Comparison of ENCODE assay signal across 22 cellular contexts in the genomic region with DNA sequence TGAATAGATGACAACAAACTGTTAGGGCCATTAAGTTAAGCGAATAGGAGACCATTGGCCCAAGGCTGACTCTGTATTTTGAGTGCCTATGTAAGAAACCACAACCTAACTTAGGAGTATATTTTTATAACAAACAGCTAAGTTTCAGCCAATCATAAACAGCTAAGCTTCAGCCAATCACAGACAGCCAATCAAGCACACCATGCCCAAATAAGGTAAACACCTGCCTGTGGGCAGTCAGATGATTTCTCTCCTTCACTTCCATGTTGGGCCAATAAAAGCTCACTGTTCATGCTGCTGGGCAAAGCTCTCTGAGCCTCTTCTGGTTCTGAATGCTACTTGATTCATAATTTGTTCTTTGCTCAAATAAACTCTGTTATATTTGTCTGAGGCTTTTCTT.
DNase-seq lines count a peak whose midpoint lies in the region; ATAC-seq, FAIRE-seq and TF ChIP-seq lines count a peak whose summit lies in the region.
"Had no signal": no experiment of that assay in that cellular context is flagged by ENCODE, and none has a peak within 500 bp of the region (broad histone marks: within the 10 kb centered on the region; RNA-seq: fewer than 3 reads in every experiment).

No MANE protein-coding gene starts in this region.

- H3K79me2 ChIP-seq in HepG2 (ENCODE audit: insufficient read depth, low read length): no peaks in the 10 kb centered on the region
- H3K79me2 ChIP-seq in H1 (ENCODE audit: control insufficient read depth in 1 of 2, insufficient read depth in 2 of 2, low read length in 2 of 2): no peaks in the 10 kb centered on the region

- H3K23me2 ChIP-seq in H1 (ENCODE audit: low read depth, low read length): no peaks in the 10 kb centered on the region

- H3K27ac Mint-ChIP-seq in progenitor cell of endocrine pancreas: peak overlapping the region; percentile 34
- H3K27ac Mint-ChIP-seq: B cell; CD4-positive, CD25-positive, alpha-beta regulatory T cell; CD8-positive, alpha-beta T cell had no signal

- H4K20me1 ChIP-seq in HepG2 (ENCODE audit: insufficient read depth, low read length) (no peaks in the 10 kb centered on the region), H1 (replicated peaks in 1 of 2; ENCODE audit: control insufficient read depth in 1 of 2, insufficient read depth in 2 of 2, low read length in 2 of 2) (no peaks in the 10 kb centered on the region)
- H4K20me1 ChIP-seq: BLaER1 had no signal

- H3K27me3 Mint-ChIP-seq in progenitor cell of endocrine pancreas: no peaks in the 10 kb centered on the region

- ATAC-seq in HepG2 (no peak), right lobe of liver (no peak), HG02678 (IDR thresholded peaks at IDR 0.05; ENCODE audit: unreplicated experiment) (no peak)
- ATAC-seq: CD8-positive, alpha-beta T cell had no signal

- no peak overlapping the region for H3K4ac ChIP-seq in H1 (replicated peaks; ENCODE audit: insufficient read length, low read depth, low read length)

- H3K36me3 ChIP-seq in HepG2 (replicated peaks in 1 of 2; ENCODE audit: control insufficient read depth in 1 of 2, insufficient read depth in 2 of 2, low read length in 2 of 2): no peaks in the 10 kb centered on the region
- H3K36me3 ChIP-seq in right lobe of liver: no peaks in the 10 kb centered on the region
- no peaks in the 10 kb centered on the region for H3K36me3 ChIP-seq in H1 (ENCODE audit: control insufficient read depth in 2 of 4, insufficient read depth in 4 of 4, low read length in 3 of 4)
- no peaks in the 10 kb centered on the region for H3K36me3 ChIP-seq in colonic mucosa
- H3K36me3 ChIP-seq: BLaER1 had no signal

- in situ Hi-C loops in HepG2 (cut with HindIII; ENCODE audit: extremely low pct_ligation_motif_present, low pct_unique_long_range_greater_than_20kb): no loop called here

- no peak overlapping the region for H3K56ac ChIP-seq in H1 (replicated peaks; ENCODE audit: insufficient read length, low read depth, low read length)

- no peak overlapping the region for H2BK12ac ChIP-seq in H1 (ENCODE audit: low read depth, low read length)

- H2BK20ac ChIP-seq in H1 (ENCODE audit: low read length): no peak overlapping the region

- H3K9me3 Mint-ChIP-seq in progenitor cell of endocrine pancreas (ENCODE audit: low read depth): peaks cover 18% of the 10 kb centered on the region

- H3K4me2 ChIP-seq in HepG2 (ENCODE audit: low read depth, low read length) (no peak overlapping the region), H1 (ENCODE audit: insufficient read depth in 1 of 2, low read depth in 2 of 2, low read length in 2 of 2) (no peak overlapping the region)
- H3K4me2 ChIP-seq: BLaER1 had no signal

- H3K9me3 ChIP-seq in HepG2 (ENCODE audit: low read length): no peaks in the 10 kb centered on the region
- H3K9me3 ChIP-seq in right lobe of liver: no peaks in the 10 kb centered on the region
- 0 out of 4 replicates have a peak, but pooled peaks cover 0 to 5% of the 10 kb centered on the region in 2 experiments for H3K9me3 ChIP-seq in H1 (ENCODE audit: insufficient read depth in 2 of 2, low read depth in 1 of 2, low read length in 1 of 2)
- H3K9me3 ChIP-seq in colonic mucosa: no peaks in the 10 kb centered on the region
- H3K9me3 ChIP-seq: Caco-2 had no signal

- no peak overlapping the region for H2BK15ac ChIP-seq in H1 (ENCODE audit: low read length)

- no peak overlapping the region for H2BK5ac ChIP-seq in H1 (ENCODE audit: low read depth, low read length)

- TF ChIP-seq POLR2A in HepG2 (IDR thresholded peaks at IDR 0.05; ENCODE audit: insufficient read depth in 1 of 2, low read depth in 2 of 2, low read length in 2 of 2) (no peak), right lobe of liver (IDR thresholded peaks at IDR 0.05) (no peak), H1 (IDR thresholded peaks at IDR 0.05; ENCODE audit: control extremely low read depth in 1 of 2, low read depth in 2 of 2, low read length in 2 of 2) (no peak)

- H3K4me1 Mint-ChIP-seq in progenitor cell of endocrine pancreas (ENCODE audit: low read depth): peaks cover 18% of the 10 kb centered on the region
- H3K4me1 Mint-ChIP-seq: B cell had no signal

- H3K36me3 Mint-ChIP-seq in progenitor cell of endocrine pancreas (ENCODE audit: insufficient read depth): peaks cover 3% of the 10 kb centered on the region

- POLR2A ChIA-PET in HepG2 (lab: Yijun Ruan, JAX): no interaction called here
- POLR2A ChIA-PET in H1 (lab: Charles Lee; ENCODE audit: partially characterized antibody): no interaction called here

- WGBS in HepG2 (ENCODE audit: low lambda C conversion rate): 14% methylated on average over 1 of the region's 1 CpG
- WGBS in right lobe of liver (ENCODE audit: insufficient coverage, low coverage, low lambda C conversion rate, missing lambda C conversion rate): 57% methylated on average over 1 of the region's 1 CpG
- WGBS in H1 (ENCODE audit: extremely low coverage in 1 of 2, insufficient coverage in 1 of 2, insufficient read length in 1 of 2, insufficient replicate concordance in 2 of 2, low coverage in 1 of 2, low lambda C conversion rate in 2 of 2, missing lambda C conversion rate in 1 of 2), 2 experiments: 79% methylated on average over 1 of the region's 1 CpG; no CpG with 5 or more reads in 1 of the 2 experiments

- no peak overlapping the region for H4K5ac ChIP-seq in H1 (ENCODE audit: insufficient read length, low read depth, low read length)

- H2AFZ ChIP-seq in HepG2 (ENCODE audit: low read length) (no peak overlapping the region), H1 (ENCODE audit: low read length) (no peak overlapping the region)

- DNase-seq in HepG2 (ENCODE audit: low spot score) (no peak), right lobe of liver (no peak), SW480 (ENCODE audit: low spot score) (peak; percentile 43), H1 (ENCODE audit: low read depth in 1 of 2, low spot score in 2 of 2) (no peak), progenitor cell of endocrine pancreas (ENCODE audit: low spot score, unreplicated experiment) (no peak), NCI-H2107 (lab: John Stamatoyannopoulos, UW) (no peak), colonic mucosa (no peak)
- DNase-seq: Caco-2; CD4-positive, CD25-positive, alpha-beta regulatory T cell; CD8-positive, alpha-beta T cell; DMS153; DMS79 treated with DMSO at 0.1 percent for 48 hours; GF-D8; GOT3; H7; HCEC 1CT had no signal

- FAIRE-seq in HepG2 (lab: Jason Lieb, UNC) (no peak), H1 (lab: Jason Lieb, UNC) (no peak)
- FAIRE-seq: A204.1, GM12892 had no signal

- H3K9ac ChIP-seq in HepG2 (ENCODE audit: insufficient read depth, low read depth, low read length) (no peak overlapping the region), H1 (replicated peaks in 1 of 4; ENCODE audit: extremely low read depth in 1 of 4, low read depth in 3 of 4, low read length in 3 of 4) (no peak overlapping the region), colonic mucosa (ENCODE audit: low read depth in 2 of 2, low read length in 2 of 2) (no peak overlapping the region)
- H3K9ac ChIP-seq: BLaER1 had no signal

- TF ChIP-seq RAD21 in HepG2 (CRISPR knock-in tag; IDR thresholded peaks at IDR 0.05): no peak
- no peak for TF ChIP-seq RAD21 in H1 (IDR thresholded peaks at IDR 0.05 in 1 of 2, conservative IDR thresholded peaks at IDR 0.05 in 1 of 2; ENCODE audit: low read depth in 2 of 2, low read length in 2 of 2)

- H3K4me3 ChIP-seq in HepG2 (replicated peaks in 1 of 3; ENCODE audit: insufficient read depth in 1 of 3, low read depth in 2 of 3, low read length in 3 of 3) (no peak overlapping the region), right lobe of liver (no peak overlapping the region), H1 (ENCODE audit: extremely low read depth in 1 of 4, insufficient read depth in 2 of 4, low read depth in 3 of 4, low read length in 4 of 4) (no peak overlapping the region), colonic mucosa (no peak overlapping the region)
- H3K4me3 ChIP-seq: BLaER1 had no signal

- no peak overlapping the region for H3K27ac ChIP-seq in HepG2 (ENCODE audit: extremely low read length, insufficient read depth, low read length)
- H3K27ac ChIP-seq in right lobe of liver: no peak overlapping the region
- H3K27ac ChIP-seq in H1 (ENCODE audit: low read depth, low read length): no peak overlapping the region
- no peak overlapping the region for H3K27ac ChIP-seq in colonic mucosa
- H3K27ac ChIP-seq: BLaER1, C4-2B had no signal

- no peak overlapping the region for H4K8ac ChIP-seq in H1 (ENCODE audit: extremely low read depth, insufficient read depth, low read length)

- no peak overlapping the region for H2BK120ac ChIP-seq in H1 (replicated peaks; ENCODE audit: low read depth, low read length)

- no peak overlapping the region for H2AK5ac ChIP-seq in H1 (ENCODE audit: low read depth, low read length)

- no peak overlapping the region for H4K91ac ChIP-seq in H1 (replicated peaks; ENCODE audit: insufficient read length, low read length)

- CTCF ChIA-PET in HepG2 (lab: Yijun Ruan, JAX; ENCODE audit: low intra/inter-chr PET ratio, low total read pairs): no interaction called here
- CTCF ChIA-PET in H1 (lab: Charles Lee; ENCODE audit: partially characterized antibody): interaction anchor here (2.2 kb wide), 1 partner anchor 10 kb away, joined by 15 read pairs; no protein-coding TSS in a partner anchor

- H3K27me3 ChIP-seq in HepG2 (ENCODE audit: control insufficient read depth in 1 of 2, insufficient read depth in 2 of 2, low read length in 2 of 2) (no peaks in the 10 kb centered on the region), right lobe of liver (no peaks in the 10 kb centered on the region), H1 (replicated peaks in 1 of 4; ENCODE audit: control insufficient read depth in 3 of 4, extremely low read depth in 1 of 4, insufficient read depth in 3 of 4, low read length in 3 of 4) (no peaks in the 10 kb centered on the region), colonic mucosa (no peaks in the 10 kb centered on the region)
- H3K27me3 ChIP-seq: BLaER1 had no signal

- TF ChIP-seq EP300 in HepG2 (IDR thresholded peaks at IDR 0.05; ENCODE audit: low read depth in 2 of 2, low read length in 2 of 2): no peak
- no peak for TF ChIP-seq EP300 in HepG2 (CRISPR knock-in tag; IDR thresholded peaks at IDR 0.05; ENCODE audit: borderline replicate concordance)
- TF ChIP-seq EP300 in H1 (IDR thresholded peaks at IDR 0.05; ENCODE audit: borderline replicate concordance in 1 of 2, low read depth in 2 of 2, low read length in 2 of 2): no peak

- H3K18ac ChIP-seq in H1 (ENCODE audit: extremely low read depth, low read length): no peak overlapping the region

- no TSS peak for BruUV-seq in HepG2 (replicated peaks; lab: Mats Ljungman, UMichigan)

- H3K4me1 ChIP-seq in HepG2 (ENCODE audit: insufficient read depth, low read length): no peaks in the 10 kb centered on the region
- H3K4me1 ChIP-seq in right lobe of liver: no peaks in the 10 kb centered on the region
- no peaks in the 10 kb centered on the region for H3K4me1 ChIP-seq in H1 (replicated peaks in 1 of 4; ENCODE audit: control insufficient read depth in 3 of 4, insufficient read depth in 4 of 4, low read length in 3 of 4)
- no peaks in the 10 kb centered on the region for H3K4me1 ChIP-seq in colonic mucosa
- H3K4me1 ChIP-seq: BLaER1, Caco-2 had no signal

- H3K4me3 Mint-ChIP-seq in progenitor cell of endocrine pancreas (ENCODE audit: low read depth): no peak overlapping the region
- H3K4me3 Mint-ChIP-seq: B cell; CD4-positive, CD25-positive, alpha-beta regulatory T cell; CD8-positive, alpha-beta T cell had no signal

- TF ChIP-seq CTCF in HepG2 (CRISPR knock-in tag; IDR thresholded peaks at IDR 0.05): no peak
- no peak for TF ChIP-seq CTCF in right lobe of liver (IDR thresholded peaks at IDR 0.05)
- TF ChIP-seq CTCF in H1 (IDR thresholded peaks at IDR 0.05; ENCODE audit: control extremely low read depth in 1 of 3, insufficient read depth in 1 of 3, low read depth in 1 of 3, low read length in 3 of 3): no peak
- TF ChIP-seq CTCF in progenitor cell of endocrine pancreas (IDR thresholded peaks at IDR 0.05; ENCODE audit: unreplicated experiment): no peak
- no peak for TF ChIP-seq CTCF in colonic mucosa (IDR thresholded peaks at IDR 0.05)

- no peak overlapping the region for H3K23ac ChIP-seq in H1 (ENCODE audit: insufficient read length)

- H3K14ac ChIP-seq in H1 (ENCODE audit: insufficient read length): no peak overlapping the region

- intact Hi-C loops in HepG2 (cut with micrococcal nuclease; ENCODE audit: unreplicated experiment) (no loop called here), right lobe of liver (cut with DNase I) (no loop called here), colonic mucosa (cut with DNase I) (no loop called here)

- H3K79me1 ChIP-seq in H1 (ENCODE audit: low read depth, low read length): no peaks in the 10 kb centered on the region
